Comparison of ENCODE assay signal across 1 cellular context in genomic region chrX:75295641-75296040, GRCh38.
TF ChIP-seq lines count a peak whose summit lies in the region.

No MANE protein-coding gene starts in this region.

TF ChIP-seq in GM23338, 12 proteins besides CTCF, POLR2A, EP300 and RAD21 (continued from another document):
- TF ChIP-seq, protein P1, sequence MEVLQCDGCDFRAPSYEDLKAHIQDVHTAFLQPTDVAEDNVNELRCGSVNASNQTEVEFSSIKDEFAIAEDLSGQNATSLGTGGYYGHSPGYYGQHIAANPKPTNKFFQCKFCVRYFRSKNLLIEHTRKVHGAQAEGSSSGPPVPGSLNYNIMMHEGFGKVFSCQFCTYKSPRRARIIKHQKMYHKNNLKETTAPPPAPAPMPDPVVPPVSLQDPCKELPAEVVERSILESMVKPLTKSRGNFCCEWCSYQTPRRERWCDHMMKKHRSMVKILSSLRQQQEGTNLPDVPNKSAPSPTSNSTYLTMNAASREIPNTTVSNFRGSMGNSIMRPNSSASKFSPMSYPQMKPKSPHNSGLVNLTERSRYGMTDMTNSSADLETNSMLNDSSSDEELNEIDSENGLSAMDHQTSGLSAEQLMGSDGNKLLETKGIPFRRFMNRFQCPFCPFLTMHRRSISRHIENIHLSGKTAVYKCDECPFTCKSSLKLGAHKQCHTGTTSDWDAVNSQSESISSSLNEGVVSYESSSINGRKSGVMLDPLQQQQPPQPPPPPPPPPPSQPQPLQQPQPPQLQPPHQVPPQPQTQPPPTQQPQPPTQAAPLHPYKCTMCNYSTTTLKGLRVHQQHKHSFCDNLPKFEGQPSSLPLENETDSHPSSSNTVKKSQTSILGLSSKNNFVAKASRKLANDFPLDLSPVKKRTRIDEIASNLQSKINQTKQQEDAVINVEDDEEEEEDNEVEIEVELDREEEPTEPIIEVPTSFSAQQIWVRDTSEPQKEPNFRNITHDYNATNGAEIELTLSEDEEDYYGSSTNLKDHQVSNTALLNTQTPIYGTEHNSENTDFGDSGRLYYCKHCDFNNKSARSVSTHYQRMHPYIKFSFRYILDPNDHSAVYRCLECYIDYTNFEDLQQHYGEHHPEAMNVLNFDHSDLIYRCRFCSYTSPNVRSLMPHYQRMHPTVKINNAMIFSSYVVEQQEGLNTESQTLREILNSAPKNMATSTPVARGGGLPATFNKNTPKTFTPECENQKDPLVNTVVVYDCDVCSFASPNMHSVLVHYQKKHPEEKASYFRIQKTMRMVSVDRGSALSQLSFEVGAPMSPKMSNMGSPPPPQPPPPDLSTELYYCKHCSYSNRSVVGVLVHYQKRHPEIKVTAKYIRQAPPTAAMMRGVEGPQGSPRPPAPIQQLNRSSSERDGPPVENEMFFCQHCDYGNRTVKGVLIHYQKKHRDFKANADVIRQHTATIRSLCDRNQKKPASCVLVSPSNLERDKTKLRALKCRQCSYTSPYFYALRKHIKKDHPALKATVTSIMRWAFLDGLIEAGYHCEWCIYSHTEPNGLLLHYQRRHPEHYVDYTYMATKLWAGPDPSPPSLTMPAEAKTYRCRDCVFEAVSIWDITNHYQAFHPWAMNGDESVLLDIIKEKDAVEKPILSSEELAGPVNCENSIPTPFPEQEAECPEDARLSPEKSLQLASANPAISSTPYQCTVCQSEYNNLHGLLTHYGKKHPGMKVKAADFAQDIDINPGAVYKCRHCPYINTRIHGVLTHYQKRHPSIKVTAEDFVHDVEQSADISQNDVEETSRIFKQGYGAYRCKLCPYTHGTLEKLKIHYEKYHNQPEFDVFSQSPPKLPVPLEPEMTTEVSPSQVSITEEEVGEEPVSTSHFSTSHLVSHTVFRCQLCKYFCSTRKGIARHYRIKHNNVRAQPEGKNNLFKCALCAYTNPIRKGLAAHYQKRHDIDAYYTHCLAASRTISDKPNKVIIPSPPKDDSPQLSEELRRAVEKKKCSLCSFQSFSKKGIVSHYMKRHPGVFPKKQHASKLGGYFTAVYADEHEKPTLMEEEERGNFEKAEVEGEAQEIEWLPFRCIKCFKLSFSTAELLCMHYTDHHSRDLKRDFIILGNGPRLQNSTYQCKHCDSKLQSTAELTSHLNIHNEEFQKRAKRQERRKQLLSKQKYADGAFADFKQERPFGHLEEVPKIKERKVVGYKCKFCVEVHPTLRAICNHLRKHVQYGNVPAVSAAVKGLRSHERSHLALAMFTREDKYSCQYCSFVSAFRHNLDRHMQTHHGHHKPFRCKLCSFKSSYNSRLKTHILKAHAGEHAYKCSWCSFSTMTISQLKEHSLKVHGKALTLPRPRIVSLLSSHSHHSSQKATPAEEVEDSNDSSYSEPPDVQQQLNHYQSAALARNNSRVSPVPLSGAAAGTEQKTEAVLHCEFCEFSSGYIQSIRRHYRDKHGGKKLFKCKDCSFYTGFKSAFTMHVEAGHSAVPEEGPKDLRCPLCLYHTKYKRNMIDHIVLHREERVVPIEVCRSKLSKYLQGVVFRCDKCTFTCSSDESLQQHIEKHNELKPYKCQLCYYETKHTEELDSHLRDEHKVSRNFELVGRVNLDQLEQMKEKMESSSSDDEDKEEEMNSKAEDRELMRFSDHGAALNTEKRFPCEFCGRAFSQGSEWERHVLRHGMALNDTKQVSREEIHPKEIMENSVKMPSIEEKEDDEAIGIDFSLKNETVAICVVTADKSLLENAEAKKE (CRISPR knock-in tag; IDR thresholded peaks at IDR 0.05): no peak
TF ChIP-seq in GM23338: peak in this region for 0.
